ENCODE assay signal across 2 cellular contexts in genomic region chr5:112716895-112717294, GRCh38.
A peak's percentile ranks its signal among the peaks of the same experiment; 100 is the strongest.
TF ChIP-seq lines count a peak whose summit lies in the region.

No MANE protein-coding gene starts in this region.

TF ChIP-seq in HEK293, 187 proteins besides CTCF, POLR2A, EP300 and RAD21:
- TF ChIP-seq ZNF121 (tag by site-specific recombination; IDR thresholded peaks at IDR 0.05): 0 out of 2 replicates have a peak, but pooled peaks have one; percentile 19

TF ChIP-seq in WTC11, 78 proteins besides CTCF, POLR2A, EP300 and RAD21:
- TF ChIP-seq ZNF121 (CRISPR knock-in tag; IDR thresholded peaks at IDR 0.05): peak; percentile 98
